ENCODE assay signal across 1 cellular context in genomic region chr4:25160714-25161598, GRCh38.
TF ChIP-seq lines count a peak whose summit lies in the region.

No MANE protein-coding gene starts in this region.

TF ChIP-seq in K562, 482 proteins besides CTCF, POLR2A, EP300 and RAD21 (continued from another document):
- TF ChIP-seq ZFP91 (CRISPR knock-in tag; IDR thresholded peaks at IDR 0.05) (no peak), HDAC1 (IDR thresholded peaks at IDR 0.05) (peak in 1 of 2 experiments; percentile 34; a peak in 1 of 4 replicates), ZNF165 (CRISPR knock-in tag; IDR thresholded peaks at IDR 0.05; ENCODE audit: borderline replicate concordance) (no peak), NKRF (IDR thresholded peaks at IDR 0.05; ENCODE audit: borderline replicate concordance) (peak; percentile 64), USF1 (CRISPR knock-in tag; IDR thresholded peaks at IDR 0.05) (peak; percentile 67), SMARCB1 (IDR thresholded peaks at IDR 0.05; ENCODE audit: insufficient read length, low read depth) (peak; percentile 10), ATF7 (IDR thresholded peaks at IDR 0.05) (no peak), XRCC5 (IDR thresholded peaks at IDR 0.05; ENCODE audit: low read depth, low read length) (0 out of 2 replicates have a peak, but pooled peaks have one; percentile 48), MXD1 (CRISPR knock-in tag; IDR thresholded peaks at IDR 0.05; ENCODE audit: borderline replicate concordance, poor library complexity, severe bottlenecking) (no peak), ASH1L (IDR thresholded peaks at IDR 0.05; ENCODE audit: borderline replicate concordance, low read depth, partially characterized antibody) (no peak), PRDM10 (IDR thresholded peaks at IDR 0.05; ENCODE audit: partially characterized antibody) (peak; percentile 65), ZNF586 (CRISPR knock-in tag; conservative IDR thresholded peaks at IDR 0.05) (no peak), HLTF (IDR thresholded peaks at IDR 0.05) (no peak), ZC3H8 (IDR thresholded peaks at IDR 0.05) (no peak), MCM3 (IDR thresholded peaks at IDR 0.05) (no peak), ZC3H4 (CRISPR knock-in tag; IDR thresholded peaks at IDR 0.05; ENCODE audit: borderline replicate concordance) (no peak), ZNF77 (CRISPR knock-in tag; IDR thresholded peaks at IDR 0.05) (no peak), MCM5 (IDR thresholded peaks at IDR 0.05; ENCODE audit: low read depth) (no peak), SAFB (IDR thresholded peaks at IDR 0.05; ENCODE audit: borderline replicate concordance, low read depth, low read length) (no peak), ZNF830 (CRISPR knock-in tag; IDR thresholded peaks at IDR 0.05) (no peak)
